ENCODE assay signal across 1 cellular context in genomic region chr14:68143341-68143807, GRCh38.
TF ChIP-seq lines count a peak whose summit lies in the region.

No MANE protein-coding gene starts in this region.

TF ChIP-seq in H1, 55 proteins besides CTCF, POLR2A, EP300 and RAD21 (continued from another document):
- TF ChIP-seq, protein P1, sequence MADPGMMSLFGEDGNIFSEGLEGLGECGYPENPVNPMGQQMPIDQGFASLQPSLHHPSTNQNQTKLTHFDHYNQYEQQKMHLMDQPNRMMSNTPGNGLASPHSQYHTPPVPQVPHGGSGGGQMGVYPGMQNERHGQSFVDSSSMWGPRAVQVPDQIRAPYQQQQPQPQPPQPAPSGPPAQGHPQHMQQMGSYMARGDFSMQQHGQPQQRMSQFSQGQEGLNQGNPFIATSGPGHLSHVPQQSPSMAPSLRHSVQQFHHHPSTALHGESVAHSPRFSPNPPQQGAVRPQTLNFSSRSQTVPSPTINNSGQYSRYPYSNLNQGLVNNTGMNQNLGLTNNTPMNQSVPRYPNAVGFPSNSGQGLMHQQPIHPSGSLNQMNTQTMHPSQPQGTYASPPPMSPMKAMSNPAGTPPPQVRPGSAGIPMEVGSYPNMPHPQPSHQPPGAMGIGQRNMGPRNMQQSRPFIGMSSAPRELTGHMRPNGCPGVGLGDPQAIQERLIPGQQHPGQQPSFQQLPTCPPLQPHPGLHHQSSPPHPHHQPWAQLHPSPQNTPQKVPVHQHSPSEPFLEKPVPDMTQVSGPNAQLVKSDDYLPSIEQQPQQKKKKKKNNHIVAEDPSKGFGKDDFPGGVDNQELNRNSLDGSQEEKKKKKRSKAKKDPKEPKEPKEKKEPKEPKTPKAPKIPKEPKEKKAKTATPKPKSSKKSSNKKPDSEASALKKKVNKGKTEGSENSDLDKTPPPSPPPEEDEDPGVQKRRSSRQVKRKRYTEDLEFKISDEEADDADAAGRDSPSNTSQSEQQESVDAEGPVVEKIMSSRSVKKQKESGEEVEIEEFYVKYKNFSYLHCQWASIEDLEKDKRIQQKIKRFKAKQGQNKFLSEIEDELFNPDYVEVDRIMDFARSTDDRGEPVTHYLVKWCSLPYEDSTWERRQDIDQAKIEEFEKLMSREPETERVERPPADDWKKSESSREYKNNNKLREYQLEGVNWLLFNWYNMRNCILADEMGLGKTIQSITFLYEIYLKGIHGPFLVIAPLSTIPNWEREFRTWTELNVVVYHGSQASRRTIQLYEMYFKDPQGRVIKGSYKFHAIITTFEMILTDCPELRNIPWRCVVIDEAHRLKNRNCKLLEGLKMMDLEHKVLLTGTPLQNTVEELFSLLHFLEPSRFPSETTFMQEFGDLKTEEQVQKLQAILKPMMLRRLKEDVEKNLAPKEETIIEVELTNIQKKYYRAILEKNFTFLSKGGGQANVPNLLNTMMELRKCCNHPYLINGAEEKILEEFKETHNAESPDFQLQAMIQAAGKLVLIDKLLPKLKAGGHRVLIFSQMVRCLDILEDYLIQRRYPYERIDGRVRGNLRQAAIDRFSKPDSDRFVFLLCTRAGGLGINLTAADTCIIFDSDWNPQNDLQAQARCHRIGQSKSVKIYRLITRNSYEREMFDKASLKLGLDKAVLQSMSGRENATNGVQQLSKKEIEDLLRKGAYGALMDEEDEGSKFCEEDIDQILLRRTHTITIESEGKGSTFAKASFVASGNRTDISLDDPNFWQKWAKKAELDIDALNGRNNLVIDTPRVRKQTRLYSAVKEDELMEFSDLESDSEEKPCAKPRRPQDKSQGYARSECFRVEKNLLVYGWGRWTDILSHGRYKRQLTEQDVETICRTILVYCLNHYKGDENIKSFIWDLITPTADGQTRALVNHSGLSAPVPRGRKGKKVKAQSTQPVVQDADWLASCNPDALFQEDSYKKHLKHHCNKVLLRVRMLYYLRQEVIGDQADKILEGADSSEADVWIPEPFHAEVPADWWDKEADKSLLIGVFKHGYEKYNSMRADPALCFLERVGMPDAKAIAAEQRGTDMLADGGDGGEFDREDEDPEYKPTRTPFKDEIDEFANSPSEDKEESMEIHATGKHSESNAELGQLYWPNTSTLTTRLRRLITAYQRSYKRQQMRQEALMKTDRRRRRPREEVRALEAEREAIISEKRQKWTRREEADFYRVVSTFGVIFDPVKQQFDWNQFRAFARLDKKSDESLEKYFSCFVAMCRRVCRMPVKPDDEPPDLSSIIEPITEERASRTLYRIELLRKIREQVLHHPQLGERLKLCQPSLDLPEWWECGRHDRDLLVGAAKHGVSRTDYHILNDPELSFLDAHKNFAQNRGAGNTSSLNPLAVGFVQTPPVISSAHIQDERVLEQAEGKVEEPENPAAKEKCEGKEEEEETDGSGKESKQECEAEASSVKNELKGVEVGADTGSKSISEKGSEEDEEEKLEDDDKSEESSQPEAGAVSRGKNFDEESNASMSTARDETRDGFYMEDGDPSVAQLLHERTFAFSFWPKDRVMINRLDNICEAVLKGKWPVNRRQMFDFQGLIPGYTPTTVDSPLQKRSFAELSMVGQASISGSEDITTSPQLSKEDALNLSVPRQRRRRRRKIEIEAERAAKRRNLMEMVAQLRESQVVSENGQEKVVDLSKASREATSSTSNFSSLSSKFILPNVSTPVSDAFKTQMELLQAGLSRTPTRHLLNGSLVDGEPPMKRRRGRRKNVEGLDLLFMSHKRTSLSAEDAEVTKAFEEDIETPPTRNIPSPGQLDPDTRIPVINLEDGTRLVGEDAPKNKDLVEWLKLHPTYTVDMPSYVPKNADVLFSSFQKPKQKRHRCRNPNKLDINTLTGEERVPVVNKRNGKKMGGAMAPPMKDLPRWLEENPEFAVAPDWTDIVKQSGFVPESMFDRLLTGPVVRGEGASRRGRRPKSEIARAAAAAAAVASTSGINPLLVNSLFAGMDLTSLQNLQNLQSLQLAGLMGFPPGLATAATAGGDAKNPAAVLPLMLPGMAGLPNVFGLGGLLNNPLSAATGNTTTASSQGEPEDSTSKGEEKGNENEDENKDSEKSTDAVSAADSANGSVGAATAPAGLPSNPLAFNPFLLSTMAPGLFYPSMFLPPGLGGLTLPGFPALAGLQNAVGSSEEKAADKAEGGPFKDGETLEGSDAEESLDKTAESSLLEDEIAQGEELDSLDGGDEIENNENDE (IDR thresholded peaks at IDR 0.05; ENCODE audit: insufficient replicate concordance, low read length) = no peak
- TF ChIP-seq GABPA (IDR thresholded peaks at IDR 0.05; ENCODE audit: borderline replicate concordance, insufficient read depth, low read length) (no peak), MAX (IDR thresholded peaks at IDR 0.05) (no peak)
